Comparison of ENCODE assay signal across 18 cellular contexts in the genomic region with DNA sequence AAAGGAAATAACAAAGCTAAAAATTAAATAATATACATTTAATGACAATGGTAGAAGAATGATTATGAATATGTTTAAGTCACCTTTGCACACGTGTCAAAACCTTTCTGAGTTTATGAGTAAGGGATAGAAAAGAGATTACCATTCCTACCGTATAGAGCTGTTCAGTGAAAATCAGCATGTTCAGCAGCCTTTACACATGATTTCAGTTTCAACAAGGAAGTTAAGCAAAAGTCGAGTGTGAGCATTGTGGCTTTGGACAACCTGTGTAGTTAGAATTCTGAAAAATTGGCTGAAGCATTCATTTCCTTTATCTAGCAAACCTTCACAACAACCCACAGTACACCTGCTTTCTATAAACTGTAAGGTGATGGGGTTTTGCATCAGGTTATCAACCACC.
DNase-seq lines count a peak whose midpoint lies in the region; ATAC-seq and TF ChIP-seq lines count a peak whose summit lies in the region.
"Had no signal": no experiment of that assay in that cellular context is flagged by ENCODE, and none has a peak within 500 bp of the region (broad histone marks: within the 10 kb centered on the region; RNA-seq: fewer than 3 reads in every experiment).

No MANE protein-coding gene starts in this region.

- no peak for TF ChIP-seq CTCF in RWPE1 (conservative IDR thresholded peaks at IDR 0.05; ENCODE audit: low read depth)
- no peak for TF ChIP-seq CTCF in esophagus muscularis mucosa (IDR thresholded peaks at IDR 0.05)

- no peaks in the 10 kb centered on the region for H3K36me3 ChIP-seq in esophagus muscularis mucosa
- H3K36me3 ChIP-seq: stomach had no signal

- CTCF ChIA-PET in RWPE1 (lab: Yijun Ruan, JAX), result interaction anchor here (0.6 to 1.0 kb wide), 2 partner anchors 411 to 465 kb away, joined by 3 read pairs; no protein-coding TSS in a partner anchor

- 78% methylated on average over 3 of the region's 3 CpGs for WGBS in esophagus muscularis mucosa

- POLR2A ChIA-PET in RWPE1 (lab: Yijun Ruan, JAX; ENCODE audit: low non-redundant PET), result no interaction called here

- intact Hi-C loops in esophagus muscularis mucosa (cut with DNase I), result no loop called here

- no peak for TF ChIP-seq EP300 in esophagus muscularis mucosa (IDR thresholded peaks at IDR 0.05)

- H3K27ac ChIP-seq in RWPE1 (no peak overlapping the region), esophagus muscularis mucosa (replicated peaks in 1 of 4) (no peak overlapping the region)
- H3K27ac ChIP-seq: 22Rv1, epithelial cell of prostate, stomach had no signal

- ATAC-seq in GM21786 (IDR thresholded peaks at IDR 0.05; ENCODE audit: unreplicated experiment) (peak; percentile 96), HG03520 (IDR thresholded peaks at IDR 0.05; ENCODE audit: unreplicated experiment) (peak; percentile 77)

- H3K4me1 ChIP-seq in esophagus muscularis mucosa, result no peaks in the 10 kb centered on the region
- H3K4me1 ChIP-seq: stomach had no signal

- H3K27me3 ChIP-seq in esophagus muscularis mucosa, result no peaks in the 10 kb centered on the region
- H3K27me3 ChIP-seq: stomach had no signal

- no peak for TF ChIP-seq POLR2A in esophagus muscularis mucosa (IDR thresholded peaks at IDR 0.05; ENCODE audit: low read depth)

- no peaks in the 10 kb centered on the region for H3K9me3 ChIP-seq in esophagus muscularis mucosa
- H3K9me3 ChIP-seq: stomach had no signal

- no peak overlapping the region for H3K4me3 ChIP-seq in esophagus muscularis mucosa
- H3K4me3 ChIP-seq: stomach had no signal

- DNase-seq in NOMO-1 (lab: John Stamatoyannopoulos, UW; ENCODE audit: unreplicated experiment in 2 of 2) (peak; percentile 17 to 54), NOMO-1 treated with dmso at 0.1 percent for 144 hours (lab: John Stamatoyannopoulos, UW; ENCODE audit: unreplicated experiment) (no peak), superior temporal gyrus (ENCODE audit: extremely low spot score) (no peak), RWPE1 (ENCODE audit: low spot score) (no peak), SHP77 (lab: John Stamatoyannopoulos, UW) (no peak), esophagus muscularis mucosa (ENCODE audit: extremely low spot score) (no peak)
- DNase-seq: activated CD4-positive, alpha-beta memory T cell treated with anti-CD3 and anti-CD28 coated beads for 36 hours; CD4-positive, alpha-beta T cell; kidney; NCI-H1105 treated with DMSO at 0.1 percent for 48 hours; NCI-H345; small intestine; stomach; T1000 had no signal

Comparison
In these comparisons a context has a peak if more than half of its experiments do, and no peak if none do; other contexts are left out.
1. DNase-seq: peak in NOMO-1 (2 of 2); none in NOMO-1 treated with dmso at 0.1 percent for 144 hours (single experiment), superior temporal gyrus (single experiment), RWPE1 (single experiment), SHP77 (0 of 2) and esophagus muscularis mucosa (single experiment).